ENCODE assay signal across 8 cellular contexts in genomic region chr9:132241483-132241839, GRCh38.
DNase-seq lines count a peak whose midpoint lies in the region; ATAC-seq and TF ChIP-seq lines count a peak whose summit lies in the region.

No MANE protein-coding gene starts in this region.

- H3K27ac Mint-ChIP-seq in activated CD4-positive, alpha-beta memory T cell treated with anti-CD3 and anti-CD28 coated beads for 36 hours = peak overlapping the region; percentile 45

- no peaks in the 10 kb centered on the region for H3K36me3 Mint-ChIP-seq in activated CD4-positive, alpha-beta memory T cell treated with anti-CD3 and anti-CD28 coated beads for 36 hours

- CTCF ChIA-PET in activated CD4-positive, alpha-beta memory T cell treated with anti-CD3 and anti-CD28 coated beads for 36 hours (lab: Charles Lee) = interaction anchor here (0.6 to 10.1 kb wide), 10 partner anchors 11 to 501 kb away, joined by 3 to 179 read pairs (median 6); partner anchors contain the start of genes DDX31 and GTF3C4

- peak in 1 of 2 donors; percentile 9 for TF ChIP-seq POLR2A in tibial nerve (IDR thresholded peaks at IDR 0.05)

- H3K27me3 Mint-ChIP-seq in activated CD4-positive, alpha-beta memory T cell treated with anti-CD3 and anti-CD28 coated beads for 36 hours = peaks cover 6% of the 10 kb centered on the region

- peak overlapping the region; percentile 93 for H3K4me3 Mint-ChIP-seq in activated CD4-positive, alpha-beta memory T cell treated with anti-CD3 and anti-CD28 coated beads for 36 hours

- no peaks in the 10 kb centered on the region for H3K9me3 ChIP-seq in right atrium auricular region
- no peaks in the 10 kb centered on the region for H3K9me3 ChIP-seq in tibial nerve

- H3K4me3 ChIP-seq in right atrium auricular region (peak overlapping the region; percentile 51 to 67), tibial nerve (peak overlapping the region; percentile 60 to 82 (median 66))

- no peaks in the 10 kb centered on the region for H3K9me3 Mint-ChIP-seq in activated CD4-positive, alpha-beta memory T cell treated with anti-CD3 and anti-CD28 coated beads for 36 hours

- H3K4me1 Mint-ChIP-seq in activated CD4-positive, alpha-beta memory T cell treated with anti-CD3 and anti-CD28 coated beads for 36 hours (ENCODE audit: low read depth) = peaks cover 8% of the 10 kb centered on the region

- no peaks in the 10 kb centered on the region for H3K27me3 ChIP-seq in right atrium auricular region
- H3K27me3 ChIP-seq in tibial nerve = peaks cover 0 to 7% of the 10 kb centered on the region in 2 donors

- ATAC-seq in left lobe of liver (no peak), GM19351 (IDR thresholded peaks at IDR 0.05; ENCODE audit: unreplicated experiment) (no peak)

- WGBS in tibial nerve, 2 donors = 1 to 2% methylated on average over 12 to 28 of the region's 33 CpGs

- H3K4me1 ChIP-seq in right atrium auricular region = peaks cover 0 to 18% of the 10 kb centered on the region in 2 donors
- peaks cover 0 to 39% (median 8%) of the 10 kb centered on the region in 4 donors for H3K4me1 ChIP-seq in tibial nerve

- TF ChIP-seq CTCF in right atrium auricular region (IDR thresholded peaks at IDR 0.05) = no peak
- no peak for TF ChIP-seq CTCF in tibial nerve (IDR thresholded peaks at IDR 0.05)

- H3K27ac ChIP-seq in right atrium auricular region (peak overlapping the region; percentile 66 to 68), tibial nerve (peak overlapping the region in 3 of 4 donors; percentile 33 to 65 (median 55))

- no peak for TF ChIP-seq EP300 in tibial nerve (IDR thresholded peaks at IDR 0.05)

- POLR2A ChIA-PET in activated CD4-positive, alpha-beta memory T cell treated with anti-CD3 and anti-CD28 coated beads for 36 hours (lab: Charles Lee) = interaction anchor here (1.0 kb wide), 2 partner anchors 113 to 483 kb away, joined by 3 read pairs; partner anchors contain the start of gene SETX

- DNase-seq in right atrium auricular region (ENCODE audit: low spot score) (no peak), cardiac septum (ENCODE audit: low spot score) (no peak), left lobe of liver (ENCODE audit: low spot score) (peak; percentile 55), tibial nerve (ENCODE audit: low spot score in 2 of 2) (no peak), hepatic stellate cell (ENCODE audit: low spot score) (no peak), AG08396 (ENCODE audit: low spot score) (no peak)
- no peak for DNase-seq in activated CD4-positive, alpha-beta memory T cell treated with anti-CD3 and anti-CD28 coated beads for 36 hours

- H3K36me3 ChIP-seq in right atrium auricular region (no peaks in the 10 kb centered on the region), tibial nerve (no peaks in the 10 kb centered on the region)

- intact Hi-C loops in cardiac septum (cut with DNase I) = no loop called here
- intact Hi-C loops in activated CD4-positive, alpha-beta memory T cell treated with anti-CD3 and anti-CD28 coated beads for 36 hours (cut with micrococcal nuclease) = loop anchor here (2.0 kb wide), 1 partner anchor 17 kb away; no protein-coding TSS in a partner anchor
